In the genomic region with DNA sequence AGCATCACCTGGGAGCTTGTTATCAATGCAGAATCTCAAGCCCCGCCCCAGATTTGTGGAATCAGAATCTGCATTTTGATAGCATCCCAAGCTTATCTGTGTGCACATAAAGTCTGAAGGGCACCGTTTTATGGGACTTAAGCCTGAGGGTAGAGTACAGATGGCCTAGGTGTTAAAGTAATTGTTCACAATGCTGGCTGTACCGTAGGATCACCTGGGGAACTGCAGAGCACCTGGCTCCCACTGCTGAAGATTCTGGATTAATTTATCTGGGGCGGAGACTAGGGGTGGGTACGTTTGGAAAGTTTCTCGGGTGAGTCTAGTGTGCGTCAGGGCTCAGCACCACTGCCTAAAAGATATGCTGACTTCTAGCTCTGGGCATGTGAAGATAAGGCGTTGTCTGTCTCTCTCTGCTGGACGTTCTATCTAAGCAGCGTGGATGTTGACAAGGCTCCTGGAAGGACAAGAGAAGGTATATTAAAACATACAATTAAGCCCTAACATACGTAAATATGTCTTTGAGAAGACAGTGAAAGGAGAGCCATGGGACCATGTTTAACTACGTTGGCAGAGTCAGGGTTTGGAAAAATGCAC, we compare ENCODE assay signal across 27 cellular contexts.
DNase-seq lines count a peak whose midpoint lies in the region; ATAC-seq, FAIRE-seq and TF ChIP-seq lines count a peak whose summit lies in the region.
"Had no signal": no experiment of that assay in that cellular context is flagged by ENCODE, and none has a peak within 500 bp of the region (broad histone marks: within the 10 kb centered on the region; RNA-seq: fewer than 3 reads in every experiment).

No MANE protein-coding gene starts in this region.

- TF ChIP-seq POLR2A in K562 (conservative IDR thresholded peaks at IDR 0.05) (no peak), HepG2 (IDR thresholded peaks at IDR 0.05; ENCODE audit: insufficient read depth in 1 of 2, low read depth in 2 of 2, low read length in 2 of 2) (no peak)

- H3K36me3 ChIP-seq in K562 (ENCODE audit: control insufficient read depth, insufficient read depth, low read length) (no peaks in the 10 kb centered on the region), left ventricle myocardium inferior (no peaks in the 10 kb centered on the region), small intestine (ENCODE audit: control insufficient read depth in 2 of 2, insufficient read depth in 2 of 2, low read length in 2 of 2) (no peaks in the 10 kb centered on the region), HepG2 (replicated peaks in 1 of 2; ENCODE audit: control insufficient read depth in 1 of 2, insufficient read depth in 2 of 2, low read length in 2 of 2) (no peaks in the 10 kb centered on the region)
- H3K36me3 ChIP-seq: upper lobe of right lung had no signal

- TF ChIP-seq RAD21 in K562 (CRISPR knock-in tag; conservative IDR thresholded peaks at IDR 0.05 in 1 of 2, IDR thresholded peaks at IDR 0.05 in 1 of 2) (peak; percentile 85 to 89), HepG2 (CRISPR knock-in tag; IDR thresholded peaks at IDR 0.05) (no peak)

- H3K4me1 ChIP-seq in K562 (replicated peaks in 1 of 2; ENCODE audit: control insufficient read depth in 2 of 2, insufficient read depth in 2 of 2, low read length in 2 of 2) (peaks cover 0 to 2% of the 10 kb centered on the region in 2 experiments; a peak in 2 of 5 replicates), left ventricle myocardium inferior (peaks cover 16% of the 10 kb centered on the region), small intestine (ENCODE audit: control insufficient read depth in 2 of 2, insufficient read depth in 1 of 2, low read depth in 1 of 2, low read length in 1 of 2) (no peaks in the 10 kb centered on the region), HepG2 (ENCODE audit: insufficient read depth, low read length) (no peaks in the 10 kb centered on the region)
- H3K4me1 ChIP-seq: parathyroid adenoma had no signal

- ATAC-seq in K562 (peak; percentile 99), HepG2 (no peak), GM18858 (IDR thresholded peaks at IDR 0.05; ENCODE audit: unreplicated experiment) (no peak)
- ATAC-seq: sciatic nerve; stimulated activated effector memory CD8-positive, alpha-beta T cell treated with anti-CD3 and anti-CD28 coated beads, Interleukin-12 subunit alpha, Interleukin-12 subunit beta, amount 100 ng/mL, for 72 hours; upper lobe of right lung had no signal

- TF ChIP-seq CTCF in K562 (IDR thresholded peaks at IDR 0.05 in 2 of 3, conservative IDR thresholded peaks at IDR 0.05 in 1 of 3; ENCODE audit: insufficient read depth in 2 of 3, low read depth in 1 of 3, low read length in 3 of 3), result peak; percentile 65 to 84 (median 74)
- TF ChIP-seq CTCF in left ventricle myocardium inferior (IDR thresholded peaks at IDR 0.05; ENCODE audit: borderline replicate concordance), result peak; percentile 32
- no peak for TF ChIP-seq CTCF in HepG2 (CRISPR knock-in tag; IDR thresholded peaks at IDR 0.05)

- CTCF ChIA-PET in K562 (lab: Yijun Ruan, JAX; ENCODE audit: low intra/inter-chr PET ratio), result interaction anchor here (1.1 to 2.5 kb wide), 3 partner anchors 61 to 273 kb away, joined by 3 to 23 read pairs (median 3); a partner anchor contains a TSS
- CTCF ChIA-PET in HepG2 (lab: Yijun Ruan, JAX; ENCODE audit: low intra/inter-chr PET ratio, low total read pairs), result no interaction called here

- TF ChIP-seq EP300 in K562 (IDR thresholded peaks at IDR 0.05; ENCODE audit: low read length) (no peak), HepG2 (IDR thresholded peaks at IDR 0.05; ENCODE audit: low read depth in 2 of 2, low read length in 2 of 2) (no peak), HepG2 (CRISPR knock-in tag; IDR thresholded peaks at IDR 0.05; ENCODE audit: borderline replicate concordance) (no peak)

- in situ Hi-C loops in K562 (cut with MboI) (no loop called here), HepG2 (cut with HindIII; ENCODE audit: extremely low pct_ligation_motif_present, low pct_unique_long_range_greater_than_20kb) (no loop called here)

- FAIRE-seq in K562 (lab: Jason Lieb, UNC) (peak; percentile 97), small intestine (lab: Jason Lieb, UNC) (no peak), HepG2 (lab: Jason Lieb, UNC) (no peak)
- FAIRE-seq: astrocyte, D721Med, TTC549 had no signal

- H3K4me3 ChIP-seq in K562 (no peak overlapping the region), left ventricle myocardium inferior (no peak overlapping the region), small intestine (ENCODE audit: low read depth in 1 of 2, low read length in 2 of 2) (no peak overlapping the region), HepG2 (replicated peaks in 1 of 3; ENCODE audit: insufficient read depth in 1 of 3, low read depth in 2 of 3, low read length in 3 of 3) (no peak overlapping the region)
- H3K4me3 ChIP-seq: dorsolateral prefrontal cortex, SK-N-MC, upper lobe of right lung had no signal

- DNase-seq in NCI-H69 (lab: John Stamatoyannopoulos, UW) (peak; percentile 71), K562 (ENCODE audit: extremely low read depth in 1 of 4, low spot score in 3 of 4) (peak in 3 of 4 experiments; percentile 23 to 80 (median 69)), left ventricle myocardium inferior (no peak), small intestine (peak; percentile 79), HepG2 (ENCODE audit: low spot score) (no peak), NCI-H146 (lab: John Stamatoyannopoulos, UW) (no peak)
- DNase-seq: activated CD4-positive, alpha-beta T cell treated with anti-CD3 and anti-CD28 coated beads for 4 hours; activated effector memory CD4-positive, alpha-beta T cell treated with anti-CD3 and anti-CD28 coated beads, Interleukin-2, amount 50 U/mL, for 16 hours; activated naive CD8-positive, alpha-beta T cell treated with anti-CD3 and anti-CD28 coated beads for 36 hours; activated T-cell treated with anti-CD3 and anti-CD28 coated beads, Interleukin-2, amount 50 U/mL, for 1 hour; glutamatergic neuron; HFFc6; MM.1S; NCI-H1417 treated with DMSO at 0.1 percent for 48 hours; NCI-H774; stimulated activated CD4-positive, alpha-beta T cell treated with anti-CD3 and anti-CD28 coated beads, Interleukin-4, amount 100 ng/mL, for 24 hours; upper lobe of right lung had no signal

- POLR2A ChIA-PET in K562 (lab: Yijun Ruan, JAX) (interaction anchor here (0.7 to 1.4 kb wide), 4 partner anchors 9 to 24 kb away, joined by 3 to 7 read pairs (median 4); no protein-coding TSS in a partner anchor), HepG2 (lab: Yijun Ruan, JAX) (no interaction called here)

- H3K79me2 ChIP-seq in K562 (ENCODE audit: control insufficient read depth, insufficient read depth, low read length), result no peaks in the 10 kb centered on the region
- no peaks in the 10 kb centered on the region for H3K79me2 ChIP-seq in HepG2 (ENCODE audit: insufficient read depth, low read length)
- H3K79me2 ChIP-seq: parathyroid adenoma had no signal

- no peaks in the 10 kb centered on the region for H3K9me1 ChIP-seq in K562 (ENCODE audit: control insufficient read depth, insufficient read depth, low read length)

- peak overlapping the region; percentile 57 for H3K4me2 ChIP-seq in K562 (ENCODE audit: insufficient read depth, low read length)
- H3K4me2 ChIP-seq in HepG2 (ENCODE audit: low read depth, low read length), result no peak overlapping the region
- H3K4me2 ChIP-seq: KMS-11 had no signal

- no peaks in the 10 kb centered on the region for H3K9me3 ChIP-seq in K562 (replicated peaks; ENCODE audit: control insufficient read depth, insufficient read depth, low read depth, low read length)
- no peaks in the 10 kb centered on the region for H3K9me3 ChIP-seq in left ventricle myocardium inferior (replicated peaks)
- no peaks in the 10 kb centered on the region for H3K9me3 ChIP-seq in small intestine (ENCODE audit: control insufficient read depth, low read depth)
- H3K9me3 ChIP-seq in HepG2 (ENCODE audit: low read length), result no peaks in the 10 kb centered on the region
- H3K9me3 ChIP-seq: upper lobe of right lung had no signal

- H3K9ac ChIP-seq in K562 (ENCODE audit: insufficient read depth in 1 of 2, low read depth in 2 of 2, low read length in 2 of 2) (peak overlapping the region in 1 of 2 experiments; percentile 17; a peak in 1 of 4 replicates), HepG2 (ENCODE audit: insufficient read depth, low read depth, low read length) (no peak overlapping the region)
- H3K9ac ChIP-seq: KMS-11, parathyroid adenoma had no signal

- no peaks in the 10 kb centered on the region for H4K20me1 ChIP-seq in K562 (replicated peaks; ENCODE audit: control insufficient read depth, insufficient read depth, low read length)
- no peaks in the 10 kb centered on the region for H4K20me1 ChIP-seq in HepG2 (ENCODE audit: insufficient read depth, low read length)

- no TSS peak for BruUV-seq in K562 (replicated peaks; lab: Mats Ljungman, UMichigan)
- no TSS peak for BruUV-seq in HepG2 (replicated peaks; lab: Mats Ljungman, UMichigan)

- 3% methylated on average over 12 of the region's 12 CpGs for WGBS in K562 (ENCODE audit: insufficient coverage, low coverage, missing lambda C conversion rate)
- 12 to 59% (median 42%) methylated on average over 12 of the region's 12 CpGs for WGBS in small intestine, 3 donors
- 11% methylated on average over 12 of the region's 12 CpGs for WGBS in HepG2 (ENCODE audit: low lambda C conversion rate)

- H2AFZ ChIP-seq in K562 (ENCODE audit: low read depth, low read length) (peak overlapping the region; percentile 86), HepG2 (ENCODE audit: low read length) (no peak overlapping the region)
- H2AFZ ChIP-seq: parathyroid adenoma had no signal

- H3K27me3 ChIP-seq in K562 (ENCODE audit: control insufficient read depth in 2 of 2, insufficient read depth in 2 of 2, low read length in 2 of 2) (peaks cover 0 to 8% of the 10 kb centered on the region in 2 experiments; a peak in 2 of 5 replicates), left ventricle myocardium inferior (ENCODE audit: low read depth) (peaks cover 8% of the 10 kb centered on the region), small intestine (ENCODE audit: control insufficient read depth in 2 of 2, insufficient read depth in 2 of 2, low read length in 2 of 2) (no peaks in the 10 kb centered on the region), HepG2 (ENCODE audit: control insufficient read depth in 1 of 2, insufficient read depth in 2 of 2, low read length in 2 of 2) (no peaks in the 10 kb centered on the region; a peak in 1 of 5 replicates)
- H3K27me3 ChIP-seq: dorsolateral prefrontal cortex, upper lobe of right lung had no signal

- intact Hi-C loops in K562 (cut with micrococcal nuclease) (loop anchor here (1.0 to 2.0 kb wide), 4 partner anchors 63 to 633 kb away; a partner anchor contains a TSS), left ventricle myocardium inferior (cut with micrococcal nuclease) (no loop called here), HepG2 (cut with micrococcal nuclease; ENCODE audit: unreplicated experiment) (no loop called here)

- H3K27ac ChIP-seq in K562 (ENCODE audit: extremely low read depth, low read depth, low read length) (no peak overlapping the region), left ventricle myocardium inferior (replicated peaks) (no peak overlapping the region), small intestine (ENCODE audit: low read depth in 1 of 2, low read length in 1 of 2) (no peak overlapping the region), HepG2 (ENCODE audit: extremely low read length, insufficient read depth, low read length) (no peak overlapping the region)
- H3K27ac ChIP-seq: KMS-11, parathyroid adenoma, SK-N-MC, upper lobe of right lung had no signal

TF ChIP-seq in K562, 482 proteins besides CTCF, POLR2A, EP300 and RAD21 (continues in another document):
- peak; percentile 88 for TF ChIP-seq ARID2 (IDR thresholded peaks at IDR 0.05)

Comparison
In these comparisons a context has a peak if more than half of its experiments do, and no peak if none do; other contexts are left out.
1. DNase-seq: peak in NCI-H69 (single experiment), K562 (3 of 4) and small intestine (single experiment); none in left ventricle myocardium inferior (single experiment), HepG2 (single experiment) and NCI-H146 (single experiment).